ENCODE assay signal across 8 cellular contexts in genomic region chr4:183504930-183505555, GRCh38. TPM values are rescaled to one million over a fixed set of nuclear protein-coding genes. Genes with fewer than 3 reads are reported as not detected.
DNase-seq lines count a peak whose midpoint lies in the region; ATAC-seq and TF ChIP-seq lines count a peak whose summit lies in the region.

A gene with protein sequence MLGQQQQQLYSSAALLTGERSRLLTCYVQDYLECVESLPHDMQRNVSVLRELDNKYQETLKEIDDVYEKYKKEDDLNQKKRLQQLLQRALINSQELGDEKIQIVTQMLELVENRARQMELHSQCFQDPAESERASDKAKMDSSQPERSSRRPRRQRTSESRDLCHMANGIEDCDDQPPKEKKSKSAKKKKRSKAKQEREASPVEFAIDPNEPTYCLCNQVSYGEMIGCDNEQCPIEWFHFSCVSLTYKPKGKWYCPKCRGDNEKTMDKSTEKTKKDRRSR (plus strand): TSS chr4:183505058. CDS start chr4:183505196, 138 bp downstream.

- peak; percentile 77 for DNase-seq in 8988T
- peak in 1 of 2 experiments; percentile 22 for DNase-seq in HAP-1 (ENCODE audit: low spot score in 2 of 2)
- peak; percentile 71 for DNase-seq in LHCN-M2 (ENCODE audit: low read depth)
- DNase-seq in T-cell: peak in 1 of 34 experiments; percentile 66
- DNase-seq in effector CD8-positive, alpha-beta T cell (lab: John Stamatoyannopoulos, UW): peak; percentile 93
- DNase-seq in thoracic aorta (ENCODE audit: low spot score): no peak

- POLR2A ChIA-PET in T-cell (lab: Charles Lee): interaction anchor here in 1 of 2 donors (0.6 kb wide), 1 partner anchor 19 kb away, joined by 3 read pairs; no protein-coding TSS in a partner anchor

- WGBS in mesodermal cell (ENCODE audit: insufficient coverage in 2 of 2), 2 experiments: 0% methylated on average over 23 to 52 of the region's 65 CpGs

- peak; percentile 60 to 66 (median 63) for ATAC-seq in T-cell (replicated peaks in 1 of 4)
- peak; percentile 57 for ATAC-seq in thoracic aorta (ENCODE audit: insufficient number of reproducible peaks, low FRiP score, low read depth)

- no peaks in the 10 kb centered on the region for H3K27me3 Mint-ChIP-seq in T-cell

- peak within 1 kb of the TSS; percentile 94 for H3K4me3 ChIP-seq in HAP-1
- peak within 1 kb of the TSS; percentile 86 for H3K4me3 ChIP-seq in mesodermal cell (ENCODE audit: extremely low read depth, insufficient read depth, low read length, poor library complexity, severe bottlenecking)
- H3K4me3 ChIP-seq in thoracic aorta: peak within 1 kb of the TSS; percentile 78

- peak within 1 kb of the TSS; percentile 97 for H3K9ac ChIP-seq in ES-I3 (ENCODE audit: low read depth, low read length)

- peaks cover under 1% of the 10 kb centered on the region for H3K36me3 Mint-ChIP-seq in T-cell

- TF ChIP-seq CTCF in thoracic aorta (IDR thresholded peaks at IDR 0.05): no peak

- H3K4me1 Mint-ChIP-seq in T-cell: peaks cover 30 to 33% (median 31%) of the 10 kb centered on the region in 3 donors

- peak within 1 kb of the TSS; percentile 96 for H3K4me3 Mint-ChIP-seq in T-cell

- H3K27me3 ChIP-seq in HAP-1 (ENCODE audit: low read depth) (no peaks in the 10 kb centered on the region), thoracic aorta (replicated peaks; ENCODE audit: insufficient read depth) (no peaks in the 10 kb centered on the region)

- in situ Hi-C loops in HAP-1 (cut with MboI; ENCODE audit: low sequenced_read_pairs): no loop called here

- H3K9me3 Mint-ChIP-seq in T-cell: no peaks in the 10 kb centered on the region

- H3K4me1 ChIP-seq in ES-I3 (ENCODE audit: insufficient read depth, low read length) (peaks cover 7% of the 10 kb centered on the region; the same call in 1 of the 2 replicates), HAP-1 (peaks cover 4% of the 10 kb centered on the region; the same call in 1 of the 2 replicates), mesodermal cell (ENCODE audit: control insufficient read depth, insufficient read depth, low read length, poor library complexity, severe bottlenecking) (peaks cover 7% of the 10 kb centered on the region), thoracic aorta (ENCODE audit: control insufficient read depth in 1 of 2, low read depth in 2 of 2) (peaks cover 14 to 22% of the 10 kb centered on the region in 2 donors)

- CTCF ChIA-PET in T-cell (lab: Charles Lee): interaction anchor here in 1 of 2 donors (0.8 kb wide), 1 partner anchor 662 kb away, joined by 3 read pairs; no protein-coding TSS in a partner anchor

- H3K9me3 ChIP-seq in ES-I3 (ENCODE audit: control insufficient read depth, insufficient read depth, low read length): no peaks in the 10 kb centered on the region
- H3K9me3 ChIP-seq in HAP-1: no peaks in the 10 kb centered on the region
- no peaks in the 10 kb centered on the region for H3K9me3 ChIP-seq in mesodermal cell (ENCODE audit: control insufficient read depth, low read length)
- no peaks in the 10 kb centered on the region for H3K9me3 ChIP-seq in thoracic aorta

- H3K27ac Mint-ChIP-seq in T-cell: peak within 1 kb of the TSS; percentile 96 to 99

- no peaks in the 10 kb centered on the region for H3K36me3 ChIP-seq in ES-I3 (ENCODE audit: insufficient read depth, low read length)
- no peaks in the 10 kb centered on the region; the same call in 1 of the 2 replicates for H3K36me3 ChIP-seq in HAP-1 (replicated peaks)
- H3K36me3 ChIP-seq in mesodermal cell (ENCODE audit: control insufficient read depth, insufficient read depth, low read length): no peaks in the 10 kb centered on the region
- H3K36me3 ChIP-seq in thoracic aorta: no peaks in the 10 kb centered on the region

- H3K27ac ChIP-seq in mesodermal cell (ENCODE audit: low read depth, low read length, severe bottlenecking) (peak within 1 kb of the TSS; percentile 96), thoracic aorta (peak within 1 kb of the TSS; percentile 90 to 95)

RNA-seq across cellular contexts. Expression of the gene that starts here (rescaled TPM):
- total RNA-seq in LHCN-M2 (2014; rRNA removed): 7.1 and 11.1 TPM in 2 replicates
- polyA plus RNA-seq in LHCN-M2 (2012): 9.6 TPM
- 10 to 100 TPM in 2 of 5 donors, 1 to 10 TPM in 3; 5.0 to 14.0 (median 7.6) TPM for total RNA-seq in T-cell
- 12.8 TPM for polyA plus RNA-seq in mesodermal cell (2013, experiment 1 of 2)
- polyA plus RNA-seq in mesodermal cell (2013, experiment 2 of 2): 14.9 TPM
- 1 to 10 TPM; 3.0 to 7.9 TPM for total RNA-seq in thoracic aorta
